16 cellular contexts compared by ENCODE assay signal in the genomic region with DNA sequence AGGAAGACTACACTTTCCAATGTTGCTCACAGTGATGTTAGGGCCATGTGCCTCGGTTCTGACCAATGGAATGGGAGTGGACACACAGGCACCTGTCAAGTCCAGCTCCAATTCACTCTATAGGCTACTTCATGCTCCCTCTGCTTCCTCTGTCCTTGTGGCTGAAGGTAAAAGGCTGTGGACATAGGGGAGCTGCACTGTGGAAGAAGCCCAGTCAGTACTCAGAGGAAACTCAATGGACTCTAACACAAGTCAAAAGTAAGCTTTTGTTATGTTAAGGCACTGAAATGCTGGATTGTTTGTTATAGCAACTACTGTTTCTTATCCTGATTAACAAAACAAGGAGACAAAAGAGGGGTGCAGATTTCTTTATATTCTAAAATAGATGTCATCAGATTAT.
"Had no signal": no experiment of that assay in that cellular context is flagged by ENCODE, and none has a peak within 500 bp of the region (broad histone marks: within the 10 kb centered on the region; RNA-seq: fewer than 3 reads in every experiment).

No MANE protein-coding gene starts in this region.

- H3K27ac ChIP-seq: cardiac muscle cell, epithelial cell of prostate, lower lobe of right lung, right lobe of liver, suprapubic skin had no signal

- H3K4me3 Mint-ChIP-seq: neural crest cell; stimulated activated naive CD8-positive, alpha-beta T cell treated with anti-CD3 and anti-CD28 coated beads, Interleukin-15, Interleukin-2, amounts not matched to agents 100 ng/mL and 50 ng/mL, for 24 hours had no signal

- H3K9me3 Mint-ChIP-seq: stimulated activated naive CD8-positive, alpha-beta T cell treated with anti-CD3 and anti-CD28 coated beads, Interleukin-15, Interleukin-2, amounts not matched to agents 100 ng/mL and 50 ng/mL, for 24 hours had no signal

- H3K36me3 ChIP-seq: cardiac muscle cell, lower lobe of right lung, right lobe of liver, suprapubic skin had no signal

- H3K27me3 ChIP-seq: cardiac muscle cell, right lobe of liver, suprapubic skin had no signal

- H3K4me3 ChIP-seq: cardiac muscle cell, lower lobe of right lung, right lobe of liver, smooth muscle cell, suprapubic skin had no signal

- H3K4me1 ChIP-seq: lower lobe of right lung, right lobe of liver, suprapubic skin had no signal

- DNase-seq: activated CD4-positive, CD25-positive, alpha-beta regulatory T cell; activated effector memory CD4-positive, alpha-beta T cell treated with Interleukin-2 at 50 U/mL for 16 hours; foreskin melanocyte; head of caudate nucleus; left colon; lower lobe of right lung; right lobe of liver; SHP77 treated with DMSO at 0.1 percent for 48 hours; trophoblast cell had no signal

- H3K9me3 ChIP-seq: lower lobe of right lung, right lobe of liver, suprapubic skin had no signal

- H3K27me3 Mint-ChIP-seq: stimulated activated naive CD8-positive, alpha-beta T cell treated with anti-CD3 and anti-CD28 coated beads, Interleukin-15, Interleukin-2, amounts not matched to agents 100 ng/mL and 50 ng/mL, for 24 hours had no signal

- H3K27ac Mint-ChIP-seq: stimulated activated naive CD8-positive, alpha-beta T cell treated with anti-CD3 and anti-CD28 coated beads, Interleukin-15, Interleukin-2, amounts not matched to agents 100 ng/mL and 50 ng/mL, for 24 hours had no signal

- ATAC-seq: left colon, lower lobe of right lung, right lobe of liver, SK-N-SH treated with all-trans-retinoic acid at 6 μM for 48 hours had no signal
